8 cellular contexts compared by ENCODE assay signal in the genomic region with DNA sequence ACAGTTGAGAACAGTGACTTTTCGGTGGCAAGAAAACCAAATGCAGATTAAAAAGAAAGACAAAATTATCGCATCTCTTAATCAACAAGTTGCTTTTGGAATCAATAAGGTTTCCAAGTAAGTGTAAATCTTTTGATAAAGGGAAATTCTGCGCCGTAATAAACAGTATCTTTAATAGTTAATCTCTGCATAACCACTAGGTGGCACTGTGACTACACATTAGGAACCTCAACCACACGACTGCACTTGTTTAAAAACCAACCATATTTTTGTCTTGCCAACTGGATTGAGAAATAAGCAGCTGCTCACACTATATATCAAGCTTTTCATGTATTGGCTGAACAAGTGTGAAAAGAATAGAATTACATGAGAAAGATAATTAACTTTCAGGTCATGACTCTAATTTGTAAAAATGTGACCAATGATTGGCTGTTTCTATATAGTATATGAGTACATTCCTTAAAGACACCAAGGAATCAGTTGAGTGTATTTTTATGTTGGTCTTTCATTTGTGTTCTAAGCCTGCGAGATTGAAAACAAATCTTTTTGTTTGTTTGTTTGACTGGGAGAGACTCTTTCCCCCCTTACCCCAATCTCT.
DNase-seq lines count a peak whose midpoint lies in the region; ATAC-seq and TF ChIP-seq lines count a peak whose summit lies in the region.

No MANE protein-coding gene starts in this region.

- peaks cover 12% of the 10 kb centered on the region for H3K36me3 Mint-ChIP-seq in activated CD8-positive, alpha-beta T cell treated with anti-CD3 and anti-CD28 coated beads, Interleukin-2, amount 10 ng/mL, durations not matched to agents 7 days and 5 days (ENCODE audit: low read depth)

- DNase-seq in COLO829 (ENCODE audit: low spot score): peak; percentile 82
- peak; percentile 20 for DNase-seq in HS-27A (ENCODE audit: low read depth)
- peak; percentile 88 for DNase-seq in NCI-H82 (lab: John Stamatoyannopoulos, UW)
- DNase-seq in activated CD8-positive, alpha-beta T cell treated with anti-CD3 and anti-CD28 coated beads, Interleukin-2, amount 10 ng/mL, durations not matched to agents 7 days and 5 days: peak; percentile 67
- peak; percentile 83 for DNase-seq in fibroblast of mammary gland (ENCODE audit: low read depth)
- no peak for DNase-seq in omental fat pad (ENCODE audit: low spot score)
- DNase-seq in cortex of kidney (lab: John Stamatoyannopoulos, UW): no peak

- CTCF ChIA-PET in activated CD8-positive, alpha-beta T cell treated with anti-CD3 and anti-CD28 coated beads, Interleukin-2, amount 10 ng/mL, durations not matched to agents 7 days and 5 days (lab: Charles Lee): interaction anchor here (0.6 to 8.6 kb wide), 22 partner anchors 9 to 362 kb away, joined by 3 to 134 read pairs (median 5); no protein-coding TSS in a partner anchor

- ATAC-seq in GM19324 (IDR thresholded peaks at IDR 0.05; ENCODE audit: low FRiP score, unreplicated experiment) (peak; percentile 66), omental fat pad (ENCODE audit: low FRiP score) (peak; percentile 70)
- peak; percentile 72 for ATAC-seq in activated CD8-positive, alpha-beta T cell treated with anti-CD3 and anti-CD28 coated beads, Interleukin-2, amount 10 ng/mL, durations not matched to agents 7 days and 5 days

- no peak overlapping the region for H3K27ac Mint-ChIP-seq in activated CD8-positive, alpha-beta T cell treated with anti-CD3 and anti-CD28 coated beads, Interleukin-2, amount 10 ng/mL, durations not matched to agents 7 days and 5 days

- no peak overlapping the region for H3K4me3 ChIP-seq in fibroblast of mammary gland (ENCODE audit: control insufficient read depth, low read depth, low read length)

- POLR2A ChIA-PET in activated CD8-positive, alpha-beta T cell treated with anti-CD3 and anti-CD28 coated beads, Interleukin-2, amount 10 ng/mL, durations not matched to agents 7 days and 5 days (lab: Charles Lee): interaction anchor here (0.7 kb wide), 1 partner anchor 253 kb away, joined by 4 read pairs; no protein-coding TSS in a partner anchor

- H3K4me3 Mint-ChIP-seq in activated CD8-positive, alpha-beta T cell treated with anti-CD3 and anti-CD28 coated beads, Interleukin-2, amount 10 ng/mL, durations not matched to agents 7 days and 5 days: no peak overlapping the region

- H3K27me3 Mint-ChIP-seq in activated CD8-positive, alpha-beta T cell treated with anti-CD3 and anti-CD28 coated beads, Interleukin-2, amount 10 ng/mL, durations not matched to agents 7 days and 5 days (ENCODE audit: low read depth): no peaks in the 10 kb centered on the region

- H3K4me1 Mint-ChIP-seq in activated CD8-positive, alpha-beta T cell treated with anti-CD3 and anti-CD28 coated beads, Interleukin-2, amount 10 ng/mL, durations not matched to agents 7 days and 5 days (ENCODE audit: low read depth): peaks cover 19% of the 10 kb centered on the region

- TF ChIP-seq CTCF in fibroblast of mammary gland (conservative IDR thresholded peaks at IDR 0.05; ENCODE audit: control insufficient read depth, insufficient read depth, low read depth, low read length) (peak; percentile 71), omental fat pad (IDR thresholded peaks at IDR 0.05) (peak in 1 of 3 donors; percentile 52)

- H3K9me3 Mint-ChIP-seq in activated CD8-positive, alpha-beta T cell treated with anti-CD3 and anti-CD28 coated beads, Interleukin-2, amount 10 ng/mL, durations not matched to agents 7 days and 5 days (ENCODE audit: insufficient read depth): no peaks in the 10 kb centered on the region

Comparison
In these comparisons a context has a peak if more than half of its experiments do, and no peak if none do; other contexts are left out.
1. DNase-seq: peak in COLO829 (single experiment), HS-27A (single experiment), NCI-H82 (single experiment), activated CD8-positive, alpha-beta T cell treated with anti-CD3 and anti-CD28 coated beads, Interleukin-2, amount 10 ng/mL, durations not matched to agents 7 days and 5 days (single experiment) and fibroblast of mammary gland (single experiment); none in omental fat pad (single experiment) and cortex of kidney (single experiment).
2. Peak in every context shown above with its lines, with median percentiles within 50 percentile points of each other: ATAC-seq.